ENCODE assay signal across 1 cellular context in genomic region chr16:89971495-89972243, GRCh38.
TF ChIP-seq lines count a peak whose summit lies in the region.

No MANE protein-coding gene starts in this region.

TF ChIP-seq in IMR-90, 13 proteins besides CTCF, POLR2A, EP300 and RAD21:
- no peak for TF ChIP-seq BHLHE40 (IDR thresholded peaks at IDR 0.05; ENCODE audit: low read depth, low read length)
- TF ChIP-seq ELK1 (IDR thresholded peaks at IDR 0.05; ENCODE audit: borderline replicate concordance, low read depth, low read length) = no peak
- TF ChIP-seq CEBPB (IDR thresholded peaks at IDR 0.05; ENCODE audit: low read depth, low read length) = no peak
- TF ChIP-seq RFX5 (IDR thresholded peaks at IDR 0.05; ENCODE audit: low read depth, low read length) = no peak
TF ChIP-seq in IMR-90: peak in this region for 0.
